In genomic region chr6:161123319-161123718, GRCh38 we compare ENCODE assay signal across 3 cellular contexts.
DNase-seq lines count a peak whose midpoint lies in the region; ATAC-seq, FAIRE-seq and TF ChIP-seq lines count a peak whose summit lies in the region.
"Not testable (repeated sequence)": the region's sequence is repeated elsewhere in the genome, so short reads cannot be mapped to it uniquely, and the experiment has no call there.

No MANE protein-coding gene starts in this region.

- not testable (repeated sequence) for TF ChIP-seq EP300 in GM12878 (IDR thresholded peaks at IDR 0.05; ENCODE audit: borderline replicate concordance in 1 of 2, control insufficient read depth in 1 of 2, low read depth in 2 of 2, low read length in 2 of 2); K562 (IDR thresholded peaks at IDR 0.05; ENCODE audit: low read length)

- POLR2A ChIA-PET in HEK293 (lab: Yijun Ruan, JAX); GM12878 (lab: Charles Lee): not testable (repeated sequence)
- POLR2A ChIA-PET in K562 (lab: Yijun Ruan, JAX): interaction anchor here (1.4 kb wide), 1 partner anchor 9 kb away, joined by 7 read pairs; no protein-coding TSS in a partner anchor

- H4K20me1 ChIP-seq in GM12878 (ENCODE audit: control insufficient read depth, insufficient read depth); K562 (replicated peaks; ENCODE audit: control insufficient read depth, insufficient read depth, low read length): not testable (repeated sequence)

- H3K79me2 ChIP-seq in GM12878 (ENCODE audit: control insufficient read depth, insufficient read depth, low read length); K562 (ENCODE audit: control insufficient read depth, insufficient read depth, low read length): not testable (repeated sequence)

- H3K4me1 ChIP-seq in HEK293 (ENCODE audit: control insufficient read depth, insufficient read depth, low read length); GM12878 (ENCODE audit: control insufficient read depth, insufficient read depth, low read length); K562 (replicated peaks in 1 of 2; ENCODE audit: control insufficient read depth in 2 of 2, insufficient read depth in 2 of 2, low read length in 2 of 2): not testable (repeated sequence)

- ATAC-seq in GM12878, K562: not testable (repeated sequence)

- DNase-seq in GM12878 (ENCODE audit: low read depth, low spot score); K562 (ENCODE audit: extremely low read depth in 1 of 4, low spot score in 3 of 4): not testable (repeated sequence)

- H3K27ac ChIP-seq in HEK293 (ENCODE audit: extremely low read depth, low read depth, low read length); GM12878 (ENCODE audit: control insufficient read depth, insufficient read depth); K562 (ENCODE audit: extremely low read depth, low read depth, low read length): not testable (repeated sequence)

- TF ChIP-seq CTCF in HEK293 (tag by site-specific recombination; IDR thresholded peaks at IDR 0.05); GM12878 (IDR thresholded peaks at IDR 0.05 in 2 of 3, conservative IDR thresholded peaks at IDR 0.05 in 1 of 3; ENCODE audit: control insufficient read depth in 2 of 3, extremely low read depth in 1 of 3, insufficient read depth in 1 of 3, low read depth in 3 of 3, low read length in 3 of 3); K562 (IDR thresholded peaks at IDR 0.05 in 2 of 3, conservative IDR thresholded peaks at IDR 0.05 in 1 of 3; ENCODE audit: insufficient read depth in 2 of 3, low read depth in 1 of 3, low read length in 3 of 3): not testable (repeated sequence)

- FAIRE-seq in GM12878 (lab: Jason Lieb, UNC); K562 (lab: Jason Lieb, UNC): not testable (repeated sequence)

- intact Hi-C loops in GM12878 (cut with micrococcal nuclease; ENCODE audit: unreplicated experiment); K562 (cut with micrococcal nuclease): not testable (repeated sequence)

- H3K4me3 ChIP-seq in HEK293 (ENCODE audit: low read depth, low read length); GM12878; K562: not testable (repeated sequence)

- not testable (repeated sequence) for H3K27me3 ChIP-seq in GM12878 (replicated peaks in 1 of 2; ENCODE audit: control insufficient read depth in 2 of 2, insufficient read depth in 2 of 2, low read length in 1 of 2); K562 (ENCODE audit: control insufficient read depth in 2 of 2, insufficient read depth in 2 of 2, low read length in 2 of 2)

- not testable (repeated sequence) for H3K9ac ChIP-seq in GM12878 (ENCODE audit: control insufficient read depth, insufficient read depth, low read length); K562 (ENCODE audit: insufficient read depth in 1 of 2, low read depth in 2 of 2, low read length in 2 of 2)

- BruUV-seq in GM12878 (replicated peaks; lab: Mats Ljungman, UMichigan): TSS peak; percentile 25
- BruUV-seq in K562 (replicated peaks; lab: Mats Ljungman, UMichigan): not testable (repeated sequence)

- CTCF ChIA-PET in HEK293 (lab: Yijun Ruan, JAX): interaction anchor here (0.7 to 3.4 kb wide), 3 partner anchors 9 to 249 kb away, joined by 3 to 16 read pairs (median 3); no protein-coding TSS in a partner anchor
- CTCF ChIA-PET in GM12878 (lab: Yijun Ruan, JAX); K562 (lab: Yijun Ruan, JAX; ENCODE audit: low intra/inter-chr PET ratio): not testable (repeated sequence)

- in situ Hi-C loops in GM12878 (cut with MboI); K562 (cut with MboI): not testable (repeated sequence)

- not testable (repeated sequence) for H3K9me1 ChIP-seq in K562 (ENCODE audit: control insufficient read depth, insufficient read depth, low read length)

- RAD21 ChIA-PET in GM12878 (lab: Charles Lee; ENCODE audit: unreplicated experiment): not testable (repeated sequence)

- SMC1A ChIA-PET in GM12878 (lab: Charles Lee; ENCODE audit: uncharacterized antibody, unreplicated experiment): interaction anchor here (1.2 to 1.9 kb wide), 3 partner anchors 9 to 192 kb away, joined by 3 to 4 read pairs (median 4); no protein-coding TSS in a partner anchor

- not testable (repeated sequence) for TF ChIP-seq RAD21 in GM12878 (IDR thresholded peaks at IDR 0.05; ENCODE audit: insufficient read depth, low read depth, low read length); K562 (CRISPR knock-in tag; conservative IDR thresholded peaks at IDR 0.05 in 1 of 2, IDR thresholded peaks at IDR 0.05 in 1 of 2)

- H2AFZ ChIP-seq in GM12878 (ENCODE audit: control insufficient read depth, low read depth, low read length); K562 (ENCODE audit: low read depth, low read length): not testable (repeated sequence)

- H3K4me2 ChIP-seq in GM12878 (ENCODE audit: control insufficient read depth, insufficient read depth); K562 (ENCODE audit: insufficient read depth, low read length): not testable (repeated sequence)

- not testable (repeated sequence) for H3K9me3 ChIP-seq in HEK293 (ENCODE audit: control insufficient read depth, insufficient read depth, low read depth, low read length); GM12878 (replicated peaks; ENCODE audit: control insufficient read depth, insufficient read depth, low read length); K562 (replicated peaks; ENCODE audit: control insufficient read depth, insufficient read depth, low read depth, low read length)

- not testable (repeated sequence) for TF ChIP-seq POLR2A in GM12878 (IDR thresholded peaks at IDR 0.05; ENCODE audit: low read depth, low read length); K562 (conservative IDR thresholded peaks at IDR 0.05)

- peaks cover 0 to 22% of the 10 kb centered on the region in 2 experiments; a peak in 1 of 3 replicates for H3K36me3 ChIP-seq in HEK293 (ENCODE audit: control insufficient read depth in 2 of 2, insufficient read depth in 1 of 2, low read length in 2 of 2)
- H3K36me3 ChIP-seq in GM12878 (ENCODE audit: control insufficient read depth in 2 of 2, insufficient read depth in 2 of 2, low read length in 1 of 2): not testable (repeated sequence)
- H3K36me3 ChIP-seq in K562 (ENCODE audit: control insufficient read depth, insufficient read depth, low read length): peaks cover 40% of the 10 kb centered on the region; the same call in 2 of the 3 replicates

TF ChIP-seq in HEK293, 187 proteins besides CTCF, POLR2A, EP300 and RAD21:
- TF ChIP-seq SETDB1 (IDR thresholded peaks at IDR 0.05; ENCODE audit: insufficient read length, low read length): peak; percentile 19

TF ChIP-seq in K562, 482 proteins besides CTCF, POLR2A, EP300 and RAD21:
- TF ChIP-seq ZNF507 (tag; conservative IDR thresholded peaks at IDR 0.05) (peak; percentile 65), TFE3 (CRISPR knock-in tag; IDR thresholded peaks at IDR 0.05) (peak; percentile 71), ZNF280A (IDR thresholded peaks at IDR 0.05; ENCODE audit: low read depth, partially characterized antibody) (peak; percentile 21), ZNF324 (CRISPR knock-in tag; IDR thresholded peaks at IDR 0.05) (peak; percentile 97)
TF ChIP-seq in K562: peak in this region for 4; not testable (repeated sequence) for 478.
